In genomic region chr17:50721194-50722010, GRCh38 we compare ENCODE assay signal across 9 cellular contexts. TPM values are rescaled to one million over a fixed set of nuclear protein-coding genes. Genes with fewer than 3 reads are reported as not detected.
DNase-seq lines count a peak whose midpoint lies in the region; ATAC-seq and TF ChIP-seq lines count a peak whose summit lies in the region.
"Had no signal": no experiment of that assay in that cellular context is flagged by ENCODE, and none has a peak within 500 bp of the region (broad histone marks: within the 10 kb centered on the region; RNA-seq: fewer than 3 reads in every experiment).

No MANE protein-coding gene starts in this region.

- peaks cover 63% of the 10 kb centered on the region for H3K4me1 ChIP-seq in CD4-positive, alpha-beta memory T cell (ENCODE audit: insufficient read depth, low read length)
- H3K4me1 ChIP-seq in thyroid gland = peaks cover 35 to 38% of the 10 kb centered on the region in 2 donors

- peak in 4 of 5 donors; percentile 39 to 45 (median 42) for DNase-seq in CD4-positive, alpha-beta memory T cell
- no peak for DNase-seq in astrocyte of the spinal cord (ENCODE audit: low read depth, low spot score)
- DNase-seq in lung microvascular endothelial cell (ENCODE audit: low read depth in 2 of 2) = peak; percentile 17 to 40
- DNase-seq in thyroid gland = no peak
- no peak for DNase-seq in NCI-H128 (lab: John Stamatoyannopoulos, UW; ENCODE audit: unreplicated experiment)

- H3K27ac ChIP-seq in CD4-positive, alpha-beta memory T cell (ENCODE audit: low read depth, low read length) = peak overlapping the region; percentile 97
- H3K27ac ChIP-seq in KOPT-K1 (ENCODE audit: low read depth, low read length, poor library complexity, severe bottlenecking) (peak overlapping the region; percentile 94), thyroid gland (peak overlapping the region in 1 of 3 donors; percentile 99)

- peaks cover 0 to 21% of the 10 kb centered on the region in 2 donors for H3K36me3 Mint-ChIP-seq in CD4-positive, alpha-beta memory T cell

- no peaks in the 10 kb centered on the region for H3K36me3 ChIP-seq in CD4-positive, alpha-beta memory T cell (ENCODE audit: insufficient read depth, low read length)
- peaks cover 38% of the 10 kb centered on the region for H3K36me3 ChIP-seq in KOPT-K1 (ENCODE audit: insufficient read depth, low read length)
- no peaks in the 10 kb centered on the region for H3K36me3 ChIP-seq in thyroid gland

- no peak for TF ChIP-seq POLR2A in thyroid gland (IDR thresholded peaks at IDR 0.05)

- peaks cover 23 to 58% (median 41%) of the 10 kb centered on the region in 4 donors for H3K4me1 Mint-ChIP-seq in CD4-positive, alpha-beta memory T cell

- POLR2A ChIA-PET in CD4-positive, alpha-beta memory T cell (lab: Charles Lee; ENCODE audit: partially characterized antibody) = interaction anchor here (1.7 to 6.6 kb wide), 2 partner anchors 14 to 145 kb away, joined by 5 to 116 read pairs; partner anchors contain the start of genes ANKRD40 and TOB1

- peak overlapping the region; percentile 55 to 100 for H3K4me3 ChIP-seq in CD4-positive, alpha-beta memory T cell (ENCODE audit: low read length in 2 of 2)
- H3K4me3 ChIP-seq in astrocyte of the spinal cord (ENCODE audit: low read depth, low read length) = peak overlapping the region; percentile 98
- peak overlapping the region in 1 of 3 donors; percentile 76 for H3K4me3 ChIP-seq in thyroid gland (replicated peaks in 1 of 3)

- CTCF ChIA-PET in CD4-positive, alpha-beta memory T cell (lab: Charles Lee; ENCODE audit: partially characterized antibody) = interaction anchor here (0.7 to 0.8 kb wide), 2 partner anchors 25 to 81 kb away, joined by 3 to 4 read pairs; no protein-coding TSS in a partner anchor

- ATAC-seq in GM18517 (IDR thresholded peaks at IDR 0.05; ENCODE audit: unreplicated experiment) (no peak), HG03175 (IDR thresholded peaks at IDR 0.05; ENCODE audit: unreplicated experiment) (no peak)

- no peak for TF ChIP-seq CTCF in astrocyte of the spinal cord (IDR thresholded peaks at IDR 0.05; ENCODE audit: low read depth, low read length)
- no peak for TF ChIP-seq CTCF in thyroid gland (IDR thresholded peaks at IDR 0.05)

- no peaks in the 10 kb centered on the region for H3K27me3 ChIP-seq in CD4-positive, alpha-beta memory T cell (ENCODE audit: insufficient read depth, low read length)
- no peaks in the 10 kb centered on the region for H3K27me3 ChIP-seq in thyroid gland

- H3K27me3 Mint-ChIP-seq in CD4-positive, alpha-beta memory T cell = no peaks in the 10 kb centered on the region

- in situ Hi-C loops in astrocyte of the spinal cord (cut with HindIII; ENCODE audit: low sequenced_read_pairs) = no loop called here

- no peaks in the 10 kb centered on the region for H3K9me3 ChIP-seq in CD4-positive, alpha-beta memory T cell (ENCODE audit: control insufficient read depth in 1 of 2, low read length in 2 of 2)
- H3K9me3 ChIP-seq in KOPT-K1 (ENCODE audit: insufficient read depth, low read length, poor library complexity, severe bottlenecking) (no peaks in the 10 kb centered on the region), thyroid gland (no peaks in the 10 kb centered on the region)

- 13 to 16% methylated on average over 7 of the region's 7 CpGs for WGBS in thyroid gland, 2 donors

- intact Hi-C loops in CD4-positive, alpha-beta memory T cell (cut with micrococcal nuclease) = no loop called here
- intact Hi-C loops in thyroid gland (cut with DNase I) = no loop called here

- no peaks in the 10 kb centered on the region for H3K9me3 Mint-ChIP-seq in CD4-positive, alpha-beta memory T cell

- H3K4me3 Mint-ChIP-seq in CD4-positive, alpha-beta memory T cell = peak overlapping the region; percentile 86 to 99 (median 98)

- H3K27ac Mint-ChIP-seq in CD4-positive, alpha-beta memory T cell = peak overlapping the region; percentile 78 to 99 (median 99)

RNA-seq across cellular contexts. Expression of gene LUC7L3, which starts 2.0 kb away (rescaled TPM):
- 100 to 1,000 TPM; 254 to 291 TPM for total RNA-seq in CD4-positive, alpha-beta memory T cell
- polyA plus RNA-seq in CD4-positive, alpha-beta memory T cell = 10 to 100 TPM; 21.9 to 79.6 TPM
- total RNA-seq in lung microvascular endothelial cell = 11.3 and 17.1 TPM in 2 replicates
- total RNA-seq in thyroid gland = 100 to 1,000 TPM in 2 of 4 donors, 10 to 100 TPM in 2; 75.2 to 199 (median 140) TPM

RNA-seq across cellular contexts. Expression of gene ANKRD40, which starts 13.7 kb away (rescaled TPM):
- 10 to 100 TPM; 34.2 to 39.3 TPM for total RNA-seq in CD4-positive, alpha-beta memory T cell
- 1 to 10 TPM; 2.1 to 8.1 TPM for polyA plus RNA-seq in CD4-positive, alpha-beta memory T cell
- 21.6 and 32.5 TPM in 2 replicates for total RNA-seq in lung microvascular endothelial cell
- 10 to 100 TPM; 29.4 to 40.2 (median 35.1) TPM for total RNA-seq in thyroid gland

RNA-seq across cellular contexts. Expression of gene ANKRD40CL, which starts 45.9 kb away (rescaled TPM):
- not detected for total RNA-seq in CD4-positive, alpha-beta memory T cell
- not detected for polyA plus RNA-seq in CD4-positive, alpha-beta memory T cell
- total RNA-seq in lung microvascular endothelial cell = not detected in 2 replicates
- total RNA-seq in thyroid gland = not detected
- total RNA-seq: LHCN-M2 had no signal

Comparison
In these comparisons a context has a peak if more than half of its experiments do, and no peak if none do; other contexts are left out.
1. DNase-seq: peak in CD4-positive, alpha-beta memory T cell (4 of 5) and lung microvascular endothelial cell (2 of 2); none in astrocyte of the spinal cord (single experiment), thyroid gland (0 of 2) and NCI-H128 (single experiment).